Comparison of ENCODE assay signal across 8 cellular contexts in genomic region chr11:63871962-63872832, GRCh38. TPM values are rescaled to one million over a fixed set of nuclear protein-coding genes. Genes with fewer than 3 reads are reported as not detected.
DNase-seq lines count a peak whose midpoint lies in the region; ATAC-seq and TF ChIP-seq lines count a peak whose summit lies in the region.

No MANE protein-coding gene starts in this region.

- no peaks in the 10 kb centered on the region for H3K36me3 Mint-ChIP-seq in progenitor cell of endocrine pancreas (ENCODE audit: insufficient read depth)

- DNase-seq in ELF-1 (ENCODE audit: low read depth, low spot score) (peak; percentile 91), GM20000 (ENCODE audit: low spot score) (peak; percentile 82), left cardiac atrium (peak; percentile 82), progenitor cell of endocrine pancreas (ENCODE audit: low spot score, unreplicated experiment) (peak; percentile 13), NCI-H128 (lab: John Stamatoyannopoulos, UW; ENCODE audit: unreplicated experiment) (no peak)

- H3K27ac ChIP-seq in angular gyrus (ENCODE audit: low read depth, low read length) = peak overlapping the region; percentile 50

- ATAC-seq in HG03521 (IDR thresholded peaks at IDR 0.05; ENCODE audit: unreplicated experiment) = peak; percentile 86
- peak; percentile 95 for ATAC-seq in left cardiac atrium

- intact Hi-C loops in left cardiac atrium (cut with DNase I) = no loop called here

- TF ChIP-seq CTCF in GM20000 (IDR thresholded peaks at IDR 0.05; ENCODE audit: extremely low read depth, missing control alignments) = peak; percentile 65
- peak; percentile 37 for TF ChIP-seq CTCF in progenitor cell of endocrine pancreas (IDR thresholded peaks at IDR 0.05; ENCODE audit: unreplicated experiment)

- no peak overlapping the region for H3K4me3 Mint-ChIP-seq in progenitor cell of endocrine pancreas (ENCODE audit: low read depth)

- no peaks in the 10 kb centered on the region for H3K27me3 Mint-ChIP-seq in progenitor cell of endocrine pancreas

- H3K9me3 Mint-ChIP-seq in progenitor cell of endocrine pancreas (ENCODE audit: low read depth) = no peaks in the 10 kb centered on the region

- peaks cover 27% of the 10 kb centered on the region for H3K4me1 Mint-ChIP-seq in progenitor cell of endocrine pancreas (ENCODE audit: low read depth)

- peak overlapping the region; percentile 79 for H3K27ac Mint-ChIP-seq in progenitor cell of endocrine pancreas

TF ChIP-seq in PFSK-1, 5 proteins besides CTCF, POLR2A, EP300 and RAD21:
- TF ChIP-seq REST (IDR thresholded peaks at IDR 0.05; ENCODE audit: insufficient read depth in 1 of 2, low read depth in 2 of 2, low read length in 2 of 2) (no peak), TAF1 (IDR thresholded peaks at IDR 0.05; ENCODE audit: borderline replicate concordance, insufficient read depth, low read length) (no peak), POLR2AphosphoS5 (IDR thresholded peaks at IDR 0.05; ENCODE audit: low read depth, low read length) (no peak), FOXP2 (optimal IDR thresholded peaks at IDR 0.05; ENCODE audit: borderline replicate concordance, extremely low read depth, extremely low read length, insufficient read depth) (peak; percentile 32), SIN3A (IDR thresholded peaks at IDR 0.05; ENCODE audit: borderline replicate concordance, insufficient read depth, low read length) (peak; percentile 43; the same call in 1 of the 2 replicates)

RNA-seq across cellular contexts. Expression of gene MARK2, which starts 33.3 kb away (rescaled TPM):
- 24.7 TPM for polyA plus RNA-seq in PFSK-1 (2012; ENCODE audit: insufficient read length, low read depth)
- 10 to 100 TPM; 33.5 to 37.5 TPM for total RNA-seq in left cardiac atrium
- 55.5 and 59.1 TPM in 2 replicates for total RNA-seq in progenitor cell of endocrine pancreas

RNA-seq across cellular contexts. Expression of gene RCOR2, which starts 44.8 kb away (rescaled TPM):
- polyA plus RNA-seq in PFSK-1 (2012; ENCODE audit: insufficient read length, low read depth) = 39.6 TPM
- 1 to 10 TPM; 2.3 to 8.3 TPM for total RNA-seq in left cardiac atrium
- total RNA-seq in progenitor cell of endocrine pancreas = 39.4 and 39.7 TPM in 2 replicates

RNA-seq across cellular contexts. Expression of gene SPINDOC, which starts 58.9 kb away (rescaled TPM):
- 61.5 TPM for polyA plus RNA-seq in PFSK-1 (2012; ENCODE audit: insufficient read length, low read depth)
- total RNA-seq in left cardiac atrium (10 to 100 TPM; 13.3 to 13.5 TPM), progenitor cell of endocrine pancreas (75.3 and 77.8 TPM in 2 replicates)
